8 cellular contexts compared by ENCODE assay signal in the genomic region with DNA sequence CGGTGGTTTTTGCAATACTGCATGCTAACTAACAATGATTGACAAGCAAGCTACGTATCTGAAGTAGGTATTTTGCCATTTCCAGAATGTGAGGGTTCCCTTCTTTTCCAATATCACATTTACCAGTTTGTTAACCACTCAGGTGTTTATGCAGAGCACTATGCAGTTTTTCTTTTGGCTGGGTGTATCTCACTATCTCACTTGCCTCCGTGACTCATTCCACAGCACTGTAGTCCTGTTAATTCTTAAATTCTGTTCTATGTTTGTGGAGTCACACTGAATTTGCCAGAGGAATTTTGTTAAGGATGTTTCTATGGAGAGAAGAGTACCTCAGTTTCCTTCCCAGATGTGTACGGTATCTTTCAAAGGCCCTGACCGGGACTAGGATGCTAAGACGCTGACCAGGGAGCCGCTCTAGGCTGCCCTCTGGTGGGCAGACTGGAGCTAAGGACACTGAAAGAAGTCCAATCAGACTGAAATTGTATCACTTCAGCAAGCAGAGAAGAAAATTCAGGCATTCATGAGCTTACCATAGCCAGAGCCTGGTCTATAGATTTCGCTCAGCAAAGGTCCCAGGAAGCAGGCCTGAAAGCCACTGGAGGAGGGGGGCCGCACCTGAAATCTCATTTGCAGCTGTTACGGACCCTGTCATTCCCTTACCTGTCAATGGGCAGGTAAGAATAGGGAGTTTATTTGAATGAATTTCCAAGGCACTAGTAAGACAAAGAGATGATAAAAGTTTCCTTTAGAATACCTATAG.
DNase-seq lines count a peak whose midpoint lies in the region; ATAC-seq lines count a peak whose summit lies in the region.

No MANE protein-coding gene starts in this region.

- ATAC-seq in GM18907 (IDR thresholded peaks at IDR 0.05; ENCODE audit: unreplicated experiment) (peak; percentile 97), HG03025 (IDR thresholded peaks at IDR 0.05; ENCODE audit: low FRiP score, unreplicated experiment) (peak; percentile 98)

- DNase-seq in DMS114 treated with DMSO at 0.1 percent for 48 hours (lab: John Stamatoyannopoulos, UW; ENCODE audit: unreplicated experiment) = peak; percentile 11
- DNase-seq in NCI-H526 (lab: John Stamatoyannopoulos, UW) = peak; percentile 37 to 74
- DNase-seq in amygdala (lab: John Stamatoyannopoulos, UW) = peak in 46 of 56 donors; percentile 1 to 80 (median 24)
- peak; percentile 16 for DNase-seq in hepatic stellate cell (ENCODE audit: low spot score)
- peak; percentile 13 for DNase-seq in smooth muscle cell of the brain vasculature (ENCODE audit: low read depth, low spot score)
- DNase-seq in NK-92 treated with Interleukin-12 subunit alpha and Interleukin-12 subunit beta, amount 100 ng/mL, for 24 hours (lab: John Stamatoyannopoulos, UW) = no peak
